ENCODE assay signal across 19 cellular contexts in the genomic region with DNA sequence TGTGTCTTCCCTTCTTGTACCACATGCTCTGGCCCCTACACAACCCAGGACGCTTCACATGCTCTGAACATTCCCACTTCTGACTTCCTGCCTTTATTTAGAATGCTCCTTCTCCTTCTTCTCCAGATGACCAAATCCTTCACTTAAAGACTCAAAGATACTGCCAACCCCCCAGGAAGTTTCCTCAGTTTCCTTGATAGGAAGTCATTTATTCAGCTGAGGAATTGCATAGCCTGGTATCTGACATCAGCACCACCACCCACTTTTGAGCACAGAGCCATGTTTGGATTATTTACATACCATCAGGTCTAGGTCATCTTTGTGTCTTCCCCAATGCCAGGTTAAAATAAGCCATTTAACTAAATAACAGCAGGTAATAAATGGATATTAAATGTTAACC. TPM values are rescaled to one million over a fixed set of nuclear protein-coding genes. Genes with fewer than 3 reads are reported as not detected.
DNase-seq lines count a peak whose midpoint lies in the region; ATAC-seq and TF ChIP-seq lines count a peak whose summit lies in the region.
"Had no signal": no experiment of that assay in that cellular context is flagged by ENCODE, and none has a peak within 500 bp of the region (broad histone marks: within the 10 kb centered on the region; RNA-seq: fewer than 3 reads in every experiment).

No MANE protein-coding gene starts in this region.

- peaks cover 25% of the 10 kb centered on the region for H3K4me1 Mint-ChIP-seq in activated T-cell treated with anti-CD3 and anti-CD28 coated beads, Interleukin-2, amount 50 U/mL, for 72 hours (ENCODE audit: low read depth)
- H3K4me1 Mint-ChIP-seq in T-helper 17 cell = peaks cover 10% of the 10 kb centered on the region
- H3K4me1 Mint-ChIP-seq: nephron had no signal

- H3K4me3 ChIP-seq in fibroblast of pulmonary artery (replicated peaks; ENCODE audit: low read depth, low read length) = no peak overlapping the region
- H3K4me3 ChIP-seq: right lobe of liver had no signal

- no peak overlapping the region for H3K4me3 Mint-ChIP-seq in activated T-cell treated with anti-CD3 and anti-CD28 coated beads, Interleukin-2, amount 50 U/mL, for 72 hours
- H3K4me3 Mint-ChIP-seq in T-helper 17 cell = no peak overlapping the region
- H3K4me3 Mint-ChIP-seq: nephron, type B pancreatic cell had no signal

- no peaks in the 10 kb centered on the region for H3K9me3 ChIP-seq in T-helper 17 cell (ENCODE audit: control insufficient read depth, low read length, poor library complexity, severe bottlenecking)
- H3K9me3 ChIP-seq: right lobe of liver had no signal

- H3K36me3 Mint-ChIP-seq in activated T-cell treated with anti-CD3 and anti-CD28 coated beads, Interleukin-2, amount 50 U/mL, for 72 hours (ENCODE audit: insufficient read depth in 2 of 2) = no peaks in the 10 kb centered on the region
- no peaks in the 10 kb centered on the region for H3K36me3 Mint-ChIP-seq in T-helper 17 cell (ENCODE audit: low read depth)
- H3K36me3 Mint-ChIP-seq: type B pancreatic cell had no signal

- peak overlapping the region; percentile 8 for H3K27ac Mint-ChIP-seq in activated T-cell treated with anti-CD3 and anti-CD28 coated beads, Interleukin-2, amount 50 U/mL, for 72 hours
- H3K27ac Mint-ChIP-seq in T-helper 17 cell = peak overlapping the region; percentile 49
- H3K27ac Mint-ChIP-seq: nephron, type B pancreatic cell had no signal

- no peaks in the 10 kb centered on the region for H3K9me3 Mint-ChIP-seq in activated T-cell treated with anti-CD3 and anti-CD28 coated beads, Interleukin-2, amount 50 U/mL, for 72 hours
- H3K9me3 Mint-ChIP-seq: nephron, type B pancreatic cell had no signal

- DNase-seq in activated T-cell treated with anti-CD3 and anti-CD28 coated beads, Interleukin-2, amount 50 U/mL, for 72 hours = no peak
- no peak for DNase-seq in activated T-cell treated with anti-CD3 and anti-CD28 coated beads, Interleukin-2, amount 50 U/mL, for 1 hour
- no peak for DNase-seq in T-helper 17 cell
- DNase-seq in fibroblast of pulmonary artery (ENCODE audit: low read depth) = peak; percentile 56
- no peak for DNase-seq in superior temporal gyrus (ENCODE audit: extremely low spot score)
- DNase-seq in C1 segment of cervical spinal cord (lab: John Stamatoyannopoulos, UW) = no peak
- DNase-seq: activated CD8-positive, alpha-beta memory T cell treated with anti-CD3 and anti-CD28 coated beads, Interleukin-2, amount 50 U/mL, for 4 hours; activated naive CD4-positive, alpha-beta T cell treated with anti-CD3 and anti-CD28 coated beads, Interleukin-2, amount 50 U/mL, for 16 hours; NCI-H187 treated with DMSO at 0.1 percent for 48 hours; NCI-H748 treated with DMSO at 0.1 percent for 48 hours; right lobe of liver; stimulated activated CD4-positive, alpha-beta T cell treated with anti-CD3 and anti-CD28 coated beads, Interleukin-4, amount 100 ng/mL, for 4 hours; T-helper 1 cell had no signal

- ATAC-seq in activated T-cell treated with anti-CD3 and anti-CD28 coated beads, Interleukin-2, amount 50 U/mL, for 72 hours (replicated peaks in 1 of 2) = no peak
- ATAC-seq in T-helper 17 cell (no peak), HG02642 (IDR thresholded peaks at IDR 0.05; ENCODE audit: poor library complexity, unreplicated experiment) (no peak), GM18498 (IDR thresholded peaks at IDR 0.05; ENCODE audit: unreplicated experiment) (no peak)
- ATAC-seq: activated CD4-positive, CD25-positive, alpha-beta regulatory T cell treated with anti-CD3 and anti-CD28 coated beads, Interleukin-2, amount 50 U/mL, for 24 hours had no signal

- H3K27me3 Mint-ChIP-seq in activated T-cell treated with anti-CD3 and anti-CD28 coated beads, Interleukin-2, amount 50 U/mL, for 72 hours (ENCODE audit: low read depth) = no peaks in the 10 kb centered on the region
- H3K27me3 Mint-ChIP-seq in T-helper 17 cell = no peaks in the 10 kb centered on the region

- TF ChIP-seq CTCF in fibroblast of pulmonary artery (IDR thresholded peaks at IDR 0.05; ENCODE audit: low read length, missing control alignments) = no peak

RNA-seq across cellular contexts. Expression of gene GFI1, which starts 42.4 kb away (rescaled TPM):
- 100 to 1,000 TPM in 1 of 2 donors, 10 to 100 TPM in 1; 96.5 to 117 TPM for total RNA-seq in activated T-cell treated with anti-CD3 and anti-CD28 coated beads, Interleukin-2, amount 50 U/mL, for 72 hours
- 10 to 100 TPM; 10.2 to 18.8 TPM for total RNA-seq in T-helper 17 cell
- total RNA-seq: chondrocyte had no signal

Comparison
In these comparisons a context has a peak if more than half of its experiments do, and no peak if none do; other contexts are left out.
1. RNA of gene GFI1, which starts 42.4 kb away (total RNA-seq): 96.5 to 117 TPM in activated T-cell treated with anti-CD3 and anti-CD28 coated beads, Interleukin-2, amount 50 U/mL, for 72 hours; 10.2 to 18.8 TPM in T-helper 17 cell; every median in the first group is over 4 times any median in the second.